ENCODE assay signal across 14 cellular contexts in genomic region chr3:8691295-8691694, GRCh38. TPM values are rescaled to one million over a fixed set of nuclear protein-coding genes. Genes with fewer than 3 reads are reported as not detected.
"Had no signal": no experiment of that assay in that cellular context is flagged by ENCODE, and none has a peak within 500 bp of the region (broad histone marks: within the 10 kb centered on the region; RNA-seq: fewer than 3 reads in every experiment).

No MANE protein-coding gene starts in this region.

RNA-seq across cellular contexts. Expression of gene CAV3, which starts 42.3 kb away (rescaled TPM):
- total RNA-seq: naive thymus-derived CD4-positive, alpha-beta T cell; natural killer cell; occipital lobe; osteoblast; progenitor cell of endocrine pancreas; renal cortical epithelial cell; right lobe of liver; sigmoid colon; subcutaneous adipose tissue; temporal lobe; thoracic aorta; thyroid gland; uterus had no signal
- polyA plus RNA-seq: naive thymus-derived CD4-positive, alpha-beta T cell had no signal

RNA-seq across cellular contexts. Expression of gene SSUH2, which starts 46.7 kb away (rescaled TPM):
- total RNA-seq: naive thymus-derived CD4-positive, alpha-beta T cell; natural killer cell; osteoblast; renal cortical epithelial cell; upper lobe of right lung had no signal
- polyA plus RNA-seq: naive thymus-derived CD4-positive, alpha-beta T cell had no signal
